Comparison of ENCODE assay signal across 22 cellular contexts in the genomic region with DNA sequence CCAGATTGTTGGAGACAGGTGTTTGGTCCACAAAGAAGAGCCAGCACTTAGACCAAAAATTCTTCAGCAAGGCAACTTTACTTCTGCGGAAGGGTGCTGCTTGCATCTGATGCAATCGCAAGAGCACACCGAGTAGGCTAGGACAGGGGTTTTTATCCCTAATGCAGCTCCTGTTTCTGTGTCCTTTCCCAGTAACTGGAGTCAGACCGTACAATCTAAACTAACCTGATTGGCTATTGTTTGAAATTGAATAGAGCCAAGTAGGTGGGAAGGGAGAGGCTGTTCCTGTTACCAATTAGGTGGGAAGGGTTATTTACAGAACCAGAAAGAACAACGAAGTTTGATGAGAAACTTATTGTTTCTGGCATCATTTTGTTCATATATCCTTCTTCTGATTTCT.
"Had no signal": no experiment of that assay in that cellular context is flagged by ENCODE, and none has a peak within 500 bp of the region (broad histone marks: within the 10 kb centered on the region; RNA-seq: fewer than 3 reads in every experiment).

No MANE protein-coding gene starts in this region.

- H3K36me3 ChIP-seq: gastroesophageal sphincter had no signal

- H3K4me3 Mint-ChIP-seq: activated CD4-positive, alpha-beta memory T cell treated with anti-CD3 and anti-CD28 coated beads, Interleukin-2, amount 10 ng/mL, durations not matched to agents 7 days and 5 days; activated CD8-positive, alpha-beta memory T cell treated with anti-CD3 and anti-CD28 coated beads, Interleukin-2, amount 10 ng/mL, durations not matched to agents 7 days and 5 days; activated naive CD8-positive, alpha-beta T cell treated with anti-CD3 and anti-CD28 coated beads for 36 hours; effector memory CD8-positive, alpha-beta T cell; immature natural killer cell; mesothelial cell of epicardium; natural killer cell treated with Interleukin-12 subunit alpha and Interleukin-12 subunit beta and Interleukin-15 and Interleukin-18, amount 100 ng/mL, for 72 hours; stimulated activated naive CD8-positive, alpha-beta T cell treated with anti-CD3 and anti-CD28 coated beads, Interleukin-15, Interleukin-2, amounts not matched to agents 100 ng/mL and 50 ng/mL, for 24 hours; type B pancreatic cell had no signal

- H3K9me3 Mint-ChIP-seq: activated CD4-positive, alpha-beta memory T cell treated with anti-CD3 and anti-CD28 coated beads, Interleukin-2, amount 10 ng/mL, durations not matched to agents 7 days and 5 days; activated naive CD8-positive, alpha-beta T cell treated with anti-CD3 and anti-CD28 coated beads for 36 hours; effector memory CD8-positive, alpha-beta T cell; immature natural killer cell; mesothelial cell of epicardium; natural killer cell treated with Interleukin-12 subunit alpha and Interleukin-12 subunit beta and Interleukin-15 and Interleukin-18, amount 100 ng/mL, for 72 hours; stimulated activated naive CD8-positive, alpha-beta T cell treated with anti-CD3 and anti-CD28 coated beads, Interleukin-15, Interleukin-2, amounts not matched to agents 100 ng/mL and 50 ng/mL, for 24 hours; type B pancreatic cell had no signal

- H3K36me3 Mint-ChIP-seq: activated CD8-positive, alpha-beta memory T cell treated with anti-CD3 and anti-CD28 coated beads, Interleukin-2, amount 10 ng/mL, durations not matched to agents 7 days and 5 days; activated naive CD8-positive, alpha-beta T cell treated with anti-CD3 and anti-CD28 coated beads for 36 hours; immature natural killer cell; mesothelial cell of epicardium; natural killer cell treated with Interleukin-12 subunit alpha and Interleukin-12 subunit beta and Interleukin-15 and Interleukin-18, amount 100 ng/mL, for 72 hours; type B pancreatic cell had no signal

- H3K4me3 ChIP-seq: lung, testis had no signal

- H3K4me1 ChIP-seq: gastroesophageal sphincter, testis had no signal

- H3K9me3 ChIP-seq: gastroesophageal sphincter, testis had no signal

- ATAC-seq: activated CD8-positive, alpha-beta memory T cell treated with anti-CD3 and anti-CD28 coated beads, Interleukin-2, amount 10 ng/mL, durations not matched to agents 7 days and 5 days; effector memory CD8-positive, alpha-beta T cell; gastroesophageal sphincter; natural killer cell treated with Interleukin-12 subunit alpha and Interleukin-12 subunit beta and Interleukin-15 and Interleukin-18, amount 100 ng/mL, for 72 hours had no signal

- H3K27me3 ChIP-seq: gastroesophageal sphincter, testis had no signal

- H3K27ac ChIP-seq: gastroesophageal sphincter, skin epidermis, testis had no signal

- H3K27ac Mint-ChIP-seq: activated CD4-positive, alpha-beta memory T cell treated with anti-CD3 and anti-CD28 coated beads, Interleukin-2, amount 10 ng/mL, durations not matched to agents 7 days and 5 days; activated CD8-positive, alpha-beta memory T cell treated with anti-CD3 and anti-CD28 coated beads, Interleukin-2, amount 10 ng/mL, durations not matched to agents 7 days and 5 days; activated naive CD8-positive, alpha-beta T cell treated with anti-CD3 and anti-CD28 coated beads for 36 hours; effector memory CD8-positive, alpha-beta T cell; immature natural killer cell; mesothelial cell of epicardium; natural killer cell treated with Interleukin-12 subunit alpha and Interleukin-12 subunit beta and Interleukin-15 and Interleukin-18, amount 100 ng/mL, for 72 hours; stimulated activated naive CD8-positive, alpha-beta T cell treated with anti-CD3 and anti-CD28 coated beads, Interleukin-15, Interleukin-2, amounts not matched to agents 100 ng/mL and 50 ng/mL, for 24 hours; type B pancreatic cell had no signal

- DNase-seq: activated CD4-positive, alpha-beta memory T cell treated with anti-CD3 and anti-CD28 coated beads, Interleukin-2, amount 10 ng/mL, durations not matched to agents 7 days and 5 days; activated CD4-positive, alpha-beta T cell treated with anti-CD3 and anti-CD28 coated beads for 48 hours; activated CD4-positive, CD25-positive, alpha-beta regulatory T cell; activated CD8-positive, alpha-beta memory T cell treated with anti-CD3 and anti-CD28 coated beads, Interleukin-2, amount 10 ng/mL, durations not matched to agents 7 days and 5 days; activated naive CD4-positive, alpha-beta T cell; activated naive CD8-positive, alpha-beta T cell treated with anti-CD3 and anti-CD28 coated beads for 36 hours; amniotic stem cell; caudate nucleus; effector memory CD8-positive, alpha-beta T cell; immature natural killer cell; nucleus accumbens; retina; T-helper 1 cell; T-helper 9 cell; testis had no signal

- H3K4me1 Mint-ChIP-seq: activated CD4-positive, alpha-beta memory T cell treated with anti-CD3 and anti-CD28 coated beads, Interleukin-2, amount 10 ng/mL, durations not matched to agents 7 days and 5 days; activated CD8-positive, alpha-beta memory T cell treated with anti-CD3 and anti-CD28 coated beads, Interleukin-2, amount 10 ng/mL, durations not matched to agents 7 days and 5 days; activated naive CD8-positive, alpha-beta T cell treated with anti-CD3 and anti-CD28 coated beads for 36 hours; immature natural killer cell; mesothelial cell of epicardium had no signal
